ENCODE assay signal across 8 cellular contexts in genomic region chrX:55490121-55490520, GRCh38. TPM values are rescaled to one million over a fixed set of nuclear protein-coding genes. Genes with fewer than 3 reads are reported as not detected.
A peak's percentile ranks its signal among the peaks of the same experiment; 100 is the strongest.
DNase-seq lines count a peak whose midpoint lies in the region; ATAC-seq and TF ChIP-seq lines count a peak whose summit lies in the region.

No MANE protein-coding gene starts in this region.

- H3K27ac Mint-ChIP-seq in activated T-helper 2 cell treated with anti-CD3 and anti-CD28 coated beads, Interferon-gamma antibody, Interleukin-2, Interleukin-4, amounts not matched to agents 10 μg/mL and 5 μg/mL and 100 μg/mL, durations not matched to agents 14 hours and 24 hours and 36 hours: peak overlapping the region; percentile 97
- peak overlapping the region; percentile 95 for H3K27ac Mint-ChIP-seq in stimulated activated memory B cell treated with anti-CD40 and anti-IgM and Interleukin-4, amounts not matched to agents 10 μg/mL and 1 μg/mL and 100 μg/mL, for 72 hours

- DNase-seq in HL-60 (ENCODE audit: low read depth in 1 of 2, low spot score in 1 of 2): no peak
- no peak for DNase-seq in activated T-helper 2 cell treated with anti-CD3 and anti-CD28 coated beads, Interferon-gamma antibody, Interleukin-2, Interleukin-4, amounts not matched to agents 10 μg/mL and 5 μg/mL and 100 μg/mL, durations not matched to agents 14 hours and 24 hours and 36 hours (ENCODE audit: low spot score)
- no peak for DNase-seq in AG08395 (ENCODE audit: low spot score)
- DNase-seq in NAMALWA (ENCODE audit: low spot score): no peak
- DNase-seq in retina: no peak

- intact Hi-C loops in activated T-helper 2 cell treated with anti-CD3 and anti-CD28 coated beads, Interferon-gamma antibody, Interleukin-2, Interleukin-4, amounts not matched to agents 10 μg/mL and 5 μg/mL and 100 μg/mL, durations not matched to agents 14 hours and 24 hours and 36 hours (cut with micrococcal nuclease): no loop called here

- no peaks in the 10 kb centered on the region for H3K27me3 ChIP-seq in HL-60 (ENCODE audit: insufficient read depth, poor library complexity, severe bottlenecking)

- H3K27me3 Mint-ChIP-seq in activated T-helper 2 cell treated with anti-CD3 and anti-CD28 coated beads, Interferon-gamma antibody, Interleukin-2, Interleukin-4, amounts not matched to agents 10 μg/mL and 5 μg/mL and 100 μg/mL, durations not matched to agents 14 hours and 24 hours and 36 hours (ENCODE audit: low read depth): no peaks in the 10 kb centered on the region
- H3K27me3 Mint-ChIP-seq in stimulated activated memory B cell treated with anti-CD40 and anti-IgM and Interleukin-4, amounts not matched to agents 10 μg/mL and 1 μg/mL and 100 μg/mL, for 72 hours: no peaks in the 10 kb centered on the region

- no peak overlapping the region for H3K27ac ChIP-seq in HL-60 (replicated peaks)

- H3K4me3 Mint-ChIP-seq in activated T-helper 2 cell treated with anti-CD3 and anti-CD28 coated beads, Interferon-gamma antibody, Interleukin-2, Interleukin-4, amounts not matched to agents 10 μg/mL and 5 μg/mL and 100 μg/mL, durations not matched to agents 14 hours and 24 hours and 36 hours (ENCODE audit: low read depth): peak overlapping the region; percentile 95
- H3K4me3 Mint-ChIP-seq in stimulated activated memory B cell treated with anti-CD40 and anti-IgM and Interleukin-4, amounts not matched to agents 10 μg/mL and 1 μg/mL and 100 μg/mL, for 72 hours: peak overlapping the region; percentile 96

- no peaks in the 10 kb centered on the region for H3K9me3 Mint-ChIP-seq in activated T-helper 2 cell treated with anti-CD3 and anti-CD28 coated beads, Interferon-gamma antibody, Interleukin-2, Interleukin-4, amounts not matched to agents 10 μg/mL and 5 μg/mL and 100 μg/mL, durations not matched to agents 14 hours and 24 hours and 36 hours
- no peaks in the 10 kb centered on the region for H3K9me3 Mint-ChIP-seq in stimulated activated memory B cell treated with anti-CD40 and anti-IgM and Interleukin-4, amounts not matched to agents 10 μg/mL and 1 μg/mL and 100 μg/mL, for 72 hours

- H3K4me3 ChIP-seq in HL-60 (replicated peaks; ENCODE audit: insufficient read depth, low read length) (peak overlapping the region; percentile 53; the same call in 1 of the 2 replicates), iPS-11a (ENCODE audit: low read depth, low read length) (peak overlapping the region; percentile 67)

- ATAC-seq in stimulated activated memory B cell treated with anti-CD40 and anti-IgM and Interleukin-4, amounts not matched to agents 10 μg/mL and 1 μg/mL and 100 μg/mL, for 72 hours: no peak
- no peak for ATAC-seq in HG03196 (IDR thresholded peaks at IDR 0.05; ENCODE audit: unreplicated experiment)

- TF ChIP-seq CTCF in HL-60 (IDR thresholded peaks at IDR 0.05; ENCODE audit: insufficient read depth, low read length): no peak

- H3K36me3 Mint-ChIP-seq in activated T-helper 2 cell treated with anti-CD3 and anti-CD28 coated beads, Interferon-gamma antibody, Interleukin-2, Interleukin-4, amounts not matched to agents 10 μg/mL and 5 μg/mL and 100 μg/mL, durations not matched to agents 14 hours and 24 hours and 36 hours (ENCODE audit: low read depth): peaks cover 5% of the 10 kb centered on the region
- H3K36me3 Mint-ChIP-seq in stimulated activated memory B cell treated with anti-CD40 and anti-IgM and Interleukin-4, amounts not matched to agents 10 μg/mL and 1 μg/mL and 100 μg/mL, for 72 hours: no peaks in the 10 kb centered on the region

- H3K4me1 Mint-ChIP-seq in activated T-helper 2 cell treated with anti-CD3 and anti-CD28 coated beads, Interferon-gamma antibody, Interleukin-2, Interleukin-4, amounts not matched to agents 10 μg/mL and 5 μg/mL and 100 μg/mL, durations not matched to agents 14 hours and 24 hours and 36 hours (ENCODE audit: low read depth): peaks cover 9% of the 10 kb centered on the region
- peaks cover 10% of the 10 kb centered on the region for H3K4me1 Mint-ChIP-seq in stimulated activated memory B cell treated with anti-CD40 and anti-IgM and Interleukin-4, amounts not matched to agents 10 μg/mL and 1 μg/mL and 100 μg/mL, for 72 hours

RNA-seq across cellular contexts. Expression of gene USP51, which starts 0.5 kb away (rescaled TPM):
- total RNA-seq in activated T-helper 2 cell treated with anti-CD3 and anti-CD28 coated beads, Interferon-gamma antibody, Interleukin-2, Interleukin-4, amounts not matched to agents 10 μg/mL and 5 μg/mL and 100 μg/mL, durations not matched to agents 14 hours and 24 hours and 36 hours: 2.6 and 2.9 TPM in 2 replicates

RNA-seq across cellular contexts. Expression of gene MAGEH1, which starts 38.2 kb away (rescaled TPM):
- total RNA-seq in activated T-helper 2 cell treated with anti-CD3 and anti-CD28 coated beads, Interferon-gamma antibody, Interleukin-2, Interleukin-4, amounts not matched to agents 10 μg/mL and 5 μg/mL and 100 μg/mL, durations not matched to agents 14 hours and 24 hours and 36 hours: 21.6 and 23.2 TPM in 2 replicates
